Comparison of ENCODE assay signal across 24 cellular contexts in the genomic region with DNA sequence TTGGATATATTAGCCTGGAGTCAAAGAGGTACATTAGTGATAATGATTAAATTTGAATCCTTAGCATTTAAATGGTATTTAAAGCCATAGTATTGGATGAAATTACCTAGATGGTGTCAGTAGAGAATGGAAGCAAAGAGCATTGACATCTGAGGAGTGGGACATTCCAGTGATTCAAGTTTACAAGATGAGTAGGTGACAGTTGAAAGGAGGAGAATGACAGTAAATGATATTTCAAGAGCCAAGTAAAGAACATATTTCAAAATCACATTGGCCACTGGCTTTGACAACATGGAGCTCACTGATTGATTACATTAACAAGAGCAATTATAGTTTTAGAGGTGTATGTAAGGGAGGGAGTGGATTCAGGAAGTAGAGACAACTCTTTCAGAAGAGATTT.
"Had no signal": no experiment of that assay in that cellular context is flagged by ENCODE, and none has a peak within 500 bp of the region (broad histone marks: within the 10 kb centered on the region; RNA-seq: fewer than 3 reads in every experiment).

No MANE protein-coding gene starts in this region.

- H3K27ac Mint-ChIP-seq: mesothelial cell of epicardium, nephron had no signal

- DNase-seq: islet precursor cell; left ventricle myocardium inferior; mesendoderm; naive B cell; nucleus accumbens; pancreas; posterior cingulate gyrus; retina; right cardiac atrium; stimulated activated CD4-positive, alpha-beta T cell treated with anti-CD3 and anti-CD28 coated beads, Interleukin-12 subunit alpha, Interleukin-12 subunit beta, amount 100 ng/mL, for 4 hours; stimulated activated CD4-positive, alpha-beta T cell treated with anti-CD3 and anti-CD28 coated beads, Interleukin-15, amount 100 ng/mL, for 24 hours; stimulated activated CD4-positive, alpha-beta T cell treated with anti-CD3 and anti-CD28 coated beads, Interleukin-2, amount 100 ng/mL, for 24 hours; stimulated activated CD4-positive, alpha-beta T cell treated with anti-CD3 and anti-CD28 coated beads, Interleukin-4, amount 100 ng/mL, for 1 hour; stimulated activated naive CD4-positive, alpha-beta T cell; stomach; testis; thyroid gland; transverse colon; upper lobe of right lung had no signal

- H3K27me3 Mint-ChIP-seq: naive B cell had no signal

- H3K4me3 Mint-ChIP-seq: mesothelial cell of epicardium, naive B cell, nephron, neural crest cell had no signal

- H3K4me1 Mint-ChIP-seq: mesothelial cell of epicardium, nephron, neural crest cell had no signal

- H3K36me3 Mint-ChIP-seq: mesothelial cell of epicardium had no signal

- H3K9me3 Mint-ChIP-seq: mesothelial cell of epicardium, nephron, neural crest cell had no signal

- ATAC-seq: pancreas, right cardiac atrium, sciatic nerve, upper lobe of right lung had no signal

- FAIRE-seq: pancreas, urothelium cell line had no signal
